20 cellular contexts compared by ENCODE assay signal in genomic region chr4:53608242-53608641, GRCh38. TPM values are rescaled to one million over a fixed set of nuclear protein-coding genes. Genes with fewer than 3 reads are reported as not detected.
"Had no signal": no experiment of that assay in that cellular context is flagged by ENCODE, and none has a peak within 500 bp of the region (broad histone marks: within the 10 kb centered on the region; RNA-seq: fewer than 3 reads in every experiment).

No MANE protein-coding gene starts in this region.

- DNase-seq: activated CD4-positive, alpha-beta T cell treated with anti-CD3 and anti-CD28 coated beads, Interleukin-2, amount 10 ng/mL, durations not matched to agents 24 days and 14 days; activated CD8-positive, alpha-beta T cell treated with anti-CD3 and anti-CD28 coated beads for 36 hours; activated naive CD4-positive, alpha-beta T cell treated with Interleukin-2 at 50 U/mL for 16 hours; activated T-cell treated with anti-CD3 and anti-CD28 coated beads, Interleukin-2, amount 50 U/mL, for 1 hour; body of pancreas; dermis blood vessel endothelial cell; effector memory CD4-positive, alpha-beta T cell; esophagus squamous epithelium; left cardiac atrium; mesenchymal stem cell; naive thymus-derived CD4-positive, alpha-beta T cell; ovary; psoas muscle; right cardiac atrium; stimulated activated naive CD8-positive, alpha-beta T cell treated with anti-CD3 and anti-CD28 coated beads, Interleukin-15, Interleukin-2, amounts not matched to agents 100 U/mL and 50 U/mL, for 24 hours; substantia nigra; tibial artery had no signal

- H3K4me3 ChIP-seq: body of pancreas, esophagus squamous epithelium, neural progenitor cell, ovary, psoas muscle, skin epidermis, tibial artery had no signal

- H3K4me1 ChIP-seq: body of pancreas, esophagus squamous epithelium, neural progenitor cell, psoas muscle, tibial artery had no signal

- ATAC-seq: activated CD8-positive, alpha-beta T cell treated with anti-CD3 and anti-CD28 coated beads for 36 hours; body of pancreas; left cardiac atrium; naive thymus-derived CD4-positive, alpha-beta T cell; psoas muscle; right cardiac atrium; stimulated activated naive CD8-positive, alpha-beta T cell treated with anti-CD3 and anti-CD28 coated beads, Interleukin-15, Interleukin-2, amounts not matched to agents 100 U/mL and 50 U/mL, for 24 hours had no signal

- H3K27ac ChIP-seq: body of pancreas, esophagus squamous epithelium, neural progenitor cell, ovary, psoas muscle, skin epidermis, tibial artery had no signal

- H3K36me3 ChIP-seq: esophagus squamous epithelium, neural progenitor cell, ovary, tibial artery had no signal

- H3K9ac ChIP-seq: neural progenitor cell had no signal

- H3K27me3 ChIP-seq: body of pancreas, esophagus squamous epithelium, neural progenitor cell, ovary, tibial artery had no signal

- H3K4me2 ChIP-seq: neural progenitor cell had no signal

RNA-seq across cellular contexts. Expression of gene LNX1, which starts 17.0 kb away (rescaled TPM):
- total RNA-seq: activated CD4-positive, alpha-beta T cell treated with anti-CD3 and anti-CD28 coated beads, Interleukin-2, amount 10 ng/mL, durations not matched to agents 24 days and 14 days; activated CD8-positive, alpha-beta T cell treated with anti-CD3 and anti-CD28 coated beads for 36 hours; activated T-helper 2 cell treated with anti-CD3 and anti-CD28 coated beads, Interferon-gamma antibody, Interleukin-2, Interleukin-4, amounts not matched to agents 10 μg/mL and 5 μg/mL and 100 μg/mL, durations not matched to agents 14 hours and 24 hours and 36 hours; naive thymus-derived CD4-positive, alpha-beta T cell had no signal
